In the genomic region with DNA sequence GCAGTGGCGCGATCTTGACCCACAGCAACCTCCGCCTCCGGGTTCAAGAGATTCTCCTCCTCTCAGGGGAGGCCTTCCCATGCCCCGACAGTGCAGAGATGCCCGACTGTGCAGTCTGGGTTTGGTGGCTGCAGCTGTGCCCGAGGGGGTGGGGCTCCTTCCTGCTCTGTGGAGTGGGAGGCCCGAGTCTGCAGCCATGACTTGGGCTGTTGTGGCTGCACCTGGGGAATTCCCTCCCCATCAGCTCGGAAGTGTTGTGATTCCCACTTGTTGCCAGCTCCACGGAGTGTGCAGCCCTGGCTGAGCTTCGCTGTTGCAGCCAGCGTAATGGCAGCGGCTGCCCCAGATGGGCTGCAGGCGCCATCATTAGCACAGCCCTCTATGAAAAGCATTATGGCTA, we compare ENCODE assay signal across 9 cellular contexts.
A peak's percentile ranks its signal among the peaks of the same experiment; 100 is the strongest.
DNase-seq lines count a peak whose midpoint lies in the region; ATAC-seq and TF ChIP-seq lines count a peak whose summit lies in the region.
"Had no signal": no experiment of that assay in that cellular context is flagged by ENCODE, and none has a peak within 500 bp of the region (broad histone marks: within the 10 kb centered on the region; RNA-seq: fewer than 3 reads in every experiment).

No MANE protein-coding gene starts in this region.

- no peak for TF ChIP-seq CTCF in left lung (IDR thresholded peaks at IDR 0.05)

- H3K9me3 ChIP-seq in left lung (no peaks in the 10 kb centered on the region), aorta (ENCODE audit: control insufficient read depth, low read length) (no peaks in the 10 kb centered on the region)

- H3K27ac ChIP-seq in left lung (peak overlapping the region; percentile 77 to 89), aorta (ENCODE audit: low read depth in 1 of 2, low read length in 2 of 2) (no peak overlapping the region)
- H3K27ac ChIP-seq: C4-2B had no signal

- H3K4me1 ChIP-seq in left lung (peaks cover 10 to 28% of the 10 kb centered on the region in 2 donors), aorta (ENCODE audit: control insufficient read depth in 1 of 2, insufficient read depth in 2 of 2, low read length in 2 of 2) (no peaks in the 10 kb centered on the region)

- H3K27me3 ChIP-seq in left lung (no peaks in the 10 kb centered on the region), aorta (ENCODE audit: control insufficient read depth in 1 of 2, insufficient read depth in 2 of 2, low read length in 1 of 2) (no peaks in the 10 kb centered on the region)

- intact Hi-C loops in left lung (cut with DNase I) (no loop called here), aorta (cut with DNase I) (no loop called here)

- H3K4me3 ChIP-seq in left lung: peak overlapping the region in 1 of 2 donors; percentile 25
- no peak overlapping the region for H3K4me3 ChIP-seq in aorta (ENCODE audit: low read length in 2 of 2)

- H3K36me3 ChIP-seq in left lung: no peaks in the 10 kb centered on the region
- no peaks in the 10 kb centered on the region for H3K36me3 ChIP-seq in aorta (ENCODE audit: control insufficient read depth in 1 of 2, insufficient read depth in 2 of 2, low read length in 1 of 2)

- WGBS in aorta, 2 donors: 80% methylated on average over 14 of the region's 14 CpGs

- DNase-seq in activated naive CD4-positive, alpha-beta T cell treated with Interleukin-2 at 50 U/mL for 16 hours: peak; percentile 51
- no peak for DNase-seq in activated naive CD4-positive, alpha-beta T cell (lab: John Stamatoyannopoulos, UW)
- DNase-seq in activated T-cell treated with anti-CD3 and anti-CD28 coated beads for 24 hours (ENCODE audit: low read depth) (peak; percentile 11), left lung (peak; percentile 41 to 76), aorta (peak; percentile 63 to 67), midbrain (lab: John Stamatoyannopoulos, UW) (no peak), GM19238 (ENCODE audit: insufficient read length, low spot score) (no peak), middle frontal gyrus (ENCODE audit: extremely low spot score, low spot score) (no peak)

- ATAC-seq in left lung: peak; percentile 47
- no peak for ATAC-seq in aorta (ENCODE audit: low FRiP score)

Comparison
In these comparisons a context has a peak if more than half of its experiments do, and no peak if none do; other contexts are left out.
1. DNase-seq: peak in activated naive CD4-positive, alpha-beta T cell treated with Interleukin-2 at 50 U/mL for 16 hours (single experiment), activated T-cell treated with anti-CD3 and anti-CD28 coated beads for 24 hours (single experiment), left lung (2 of 2) and aorta (2 of 2); none in activated naive CD4-positive, alpha-beta T cell (0 of 4), midbrain (single experiment), GM19238 (single experiment) and middle frontal gyrus (single experiment).
2. H3K27ac ChIP-seq: peak in left lung (2 of 2); none in aorta (0 of 2).